ENCODE assay signal across 20 cellular contexts in genomic region chr2:184683923-184684322, GRCh38.
"Had no signal": no experiment of that assay in that cellular context is flagged by ENCODE, and none has a peak within 500 bp of the region (broad histone marks: within the 10 kb centered on the region; RNA-seq: fewer than 3 reads in every experiment).

No MANE protein-coding gene starts in this region.

- H3K4me1 Mint-ChIP-seq: activated CD4-positive, alpha-beta T cell treated with anti-CD3 and anti-CD28 coated beads, Interleukin-2, amount 10 ng/mL, durations not matched to agents 7 days and 5 days; stimulated activated memory B cell treated with anti-CD40 and anti-IgM and Interleukin-4, amounts not matched to agents 10 μg/mL and 1 μg/mL and 100 μg/mL, for 72 hours had no signal

- H3K36me3 ChIP-seq: ascending aorta, esophagus muscularis mucosa, left lung, spleen, upper lobe of right lung had no signal

- H3K27me3 ChIP-seq: ascending aorta, esophagus muscularis mucosa, left lung, spleen, upper lobe of right lung had no signal

- H3K9me3 Mint-ChIP-seq: activated CD4-positive, alpha-beta T cell treated with anti-CD3 and anti-CD28 coated beads, Interleukin-2, amount 10 ng/mL, durations not matched to agents 7 days and 5 days; stimulated activated memory B cell treated with anti-CD40 and anti-IgM and Interleukin-4, amounts not matched to agents 10 μg/mL and 1 μg/mL and 100 μg/mL, for 72 hours had no signal

- H3K4me3 ChIP-seq: ascending aorta, esophagus muscularis mucosa, left lung, spleen, upper lobe of right lung had no signal

- H3K27ac Mint-ChIP-seq: activated CD4-positive, alpha-beta T cell treated with anti-CD3 and anti-CD28 coated beads, Interleukin-2, amount 10 ng/mL, durations not matched to agents 7 days and 5 days; stimulated activated memory B cell treated with anti-CD40 and anti-IgM and Interleukin-4, amounts not matched to agents 10 μg/mL and 1 μg/mL and 100 μg/mL, for 72 hours had no signal

- H3K4me1 ChIP-seq: ascending aorta, esophagus muscularis mucosa, left lung, spleen, upper lobe of right lung had no signal

- H3K36me3 Mint-ChIP-seq: stimulated activated memory B cell treated with anti-CD40 and anti-IgM and Interleukin-4, amounts not matched to agents 10 μg/mL and 1 μg/mL and 100 μg/mL, for 72 hours had no signal

- H3K27me3 Mint-ChIP-seq: activated CD4-positive, alpha-beta T cell treated with anti-CD3 and anti-CD28 coated beads, Interleukin-2, amount 10 ng/mL, durations not matched to agents 7 days and 5 days; stimulated activated memory B cell treated with anti-CD40 and anti-IgM and Interleukin-4, amounts not matched to agents 10 μg/mL and 1 μg/mL and 100 μg/mL, for 72 hours had no signal

- H3K27ac ChIP-seq: ascending aorta, esophagus muscularis mucosa, left lung, spleen, upper lobe of right lung had no signal

- H3K9me3 ChIP-seq: ascending aorta, esophagus muscularis mucosa, upper lobe of right lung had no signal

- FAIRE-seq: endometrium had no signal

- H3K4me3 Mint-ChIP-seq: activated CD4-positive, alpha-beta T cell treated with anti-CD3 and anti-CD28 coated beads, Interleukin-2, amount 10 ng/mL, durations not matched to agents 7 days and 5 days; activated T-cell treated with anti-CD3 and anti-CD28 coated beads, Interleukin-2, amount 50 U/mL, for 4 hours; stimulated activated memory B cell treated with anti-CD40 and anti-IgM and Interleukin-4, amounts not matched to agents 10 μg/mL and 1 μg/mL and 100 μg/mL, for 72 hours had no signal

- DNase-seq: activated CD4-positive, alpha-beta T cell treated with anti-CD3 and anti-CD28 coated beads, Interleukin-2, amount 10 ng/mL, durations not matched to agents 7 days and 5 days; activated CD4-positive, CD25-positive, alpha-beta regulatory T cell; activated CD8-positive, alpha-beta memory T cell treated with anti-CD3 and anti-CD28 coated beads, Interleukin-2, amount 50 U/mL, for 4 hours; activated naive CD4-positive, alpha-beta T cell treated with anti-CD3 and anti-CD28 coated beads, Interleukin-2, amount 50 U/mL, for 16 hours; activated T-cell treated with anti-CD3 and anti-CD28 coated beads, Interleukin-2, amount 50 U/mL, for 4 hours; cerebellar nuclear complex; cortex of kidney; hypothalamus; islet precursor cell; left lung; retina; spleen; stimulated activated CD4-positive, alpha-beta T cell treated with anti-CD3 and anti-CD28 coated beads, Interleukin-4, amount 100 ng/mL, for 4 hours; SW 1271; T-helper 2 cell; upper lobe of right lung had no signal

- ATAC-seq: activated T-cell treated with anti-CD3 and anti-CD28 coated beads, Interleukin-2, amount 50 U/mL, for 4 hours; left lung; stimulated activated memory B cell treated with anti-CD40 and anti-IgM and Interleukin-4, amounts not matched to agents 10 μg/mL and 1 μg/mL and 100 μg/mL, for 72 hours; upper lobe of right lung had no signal
